ENCODE assay signal across 8 cellular contexts in the genomic region with DNA sequence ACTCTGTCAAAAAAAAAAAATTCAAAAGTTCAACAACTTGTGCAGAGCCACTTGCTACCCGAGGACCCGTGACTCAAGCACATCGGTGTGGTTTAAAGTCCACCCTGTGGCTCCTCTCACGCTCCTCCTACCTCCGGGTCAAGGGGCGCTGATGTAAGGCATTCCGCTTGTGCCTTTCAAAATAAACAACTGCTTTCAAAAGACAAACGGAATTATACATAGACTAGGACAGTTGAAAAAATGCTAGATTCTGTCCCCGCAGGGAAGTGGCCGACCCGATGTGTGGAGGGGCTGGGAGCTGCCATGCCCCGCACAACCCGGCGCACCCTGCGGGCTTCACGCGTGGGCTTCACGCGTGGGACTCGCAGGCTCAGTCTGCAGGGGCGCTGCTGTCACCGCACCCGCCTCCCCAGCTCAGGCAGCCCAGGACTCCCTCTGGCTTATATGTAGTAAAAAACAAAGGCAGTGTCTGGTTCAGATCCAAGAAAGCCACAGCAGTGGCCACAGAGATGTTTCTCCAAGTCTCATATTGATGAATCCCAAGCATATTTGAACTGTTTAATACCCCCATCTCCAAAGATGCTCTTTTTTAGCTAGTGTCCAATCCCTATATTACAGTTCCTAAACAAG.
DNase-seq lines count a peak whose midpoint lies in the region; ATAC-seq, FAIRE-seq and TF ChIP-seq lines count a peak whose summit lies in the region.

No MANE protein-coding gene starts in this region.

- intact Hi-C loops in kidney (cut with DNase I), result no loop called here

- H3K27ac ChIP-seq in ACC112 (ENCODE audit: low read depth, low read length) (no peak overlapping the region), SJSA1 (peak overlapping the region; percentile 61), kidney (ENCODE audit: low read depth in 2 of 2, low read length in 2 of 2) (peak overlapping the region; percentile 59 to 88)

- peak; percentile 80 to 89 for DNase-seq in SJSA1 (ENCODE audit: low read depth in 1 of 2, low spot score in 2 of 2)
- DNase-seq in kidney, result peak; percentile 77
- DNase-seq in type B pancreatic cell (ENCODE audit: extremely low spot score, unreplicated experiment), result no peak
- DNase-seq in KG1 (lab: John Stamatoyannopoulos, UW), result no peak
- no peak for DNase-seq in NCI-H1048 (lab: John Stamatoyannopoulos, UW)
- no peak for DNase-seq in mesenteric fat pad (ENCODE audit: low spot score)

- H3K4me1 Mint-ChIP-seq in type B pancreatic cell (ENCODE audit: unreplicated experiment), result peaks cover 21% of the 10 kb centered on the region

- H3K4me3 ChIP-seq in ACC112 (ENCODE audit: low read depth, low read length), result peak overlapping the region; percentile 60
- H3K4me3 ChIP-seq in SJSA1, result peak overlapping the region; percentile 30
- H3K4me3 ChIP-seq in kidney (ENCODE audit: low read length in 2 of 2), result peak overlapping the region; percentile 46 to 58

- no peaks in the 10 kb centered on the region for H3K9me3 Mint-ChIP-seq in type B pancreatic cell

- peak overlapping the region in 1 of 2 donors; percentile 57 for H3K9ac ChIP-seq in kidney (ENCODE audit: low read length in 2 of 2)

- H3K79me2 ChIP-seq in ACC112 (ENCODE audit: control insufficient read depth, insufficient read depth, low read length, unreplicated experiment), result no peaks in the 10 kb centered on the region

- H3K4me1 ChIP-seq in ACC112 (ENCODE audit: control insufficient read depth, insufficient read depth, low read length, unreplicated experiment) (no peaks in the 10 kb centered on the region), SJSA1 (replicated peaks) (peaks cover 25% of the 10 kb centered on the region), kidney (ENCODE audit: control insufficient read depth in 1 of 2, insufficient read depth in 1 of 2, low read depth in 1 of 2, low read length in 2 of 2) (peaks cover 0 to 3% of the 10 kb centered on the region in 2 donors)

- no peaks in the 10 kb centered on the region for H3K36me3 ChIP-seq in ACC112 (ENCODE audit: insufficient read depth, low read length)
- no peaks in the 10 kb centered on the region for H3K36me3 ChIP-seq in SJSA1
- no peaks in the 10 kb centered on the region for H3K36me3 ChIP-seq in kidney (ENCODE audit: control insufficient read depth in 1 of 2, insufficient read depth in 2 of 2, low read length in 2 of 2)

- H3K36me3 Mint-ChIP-seq in type B pancreatic cell, result no peaks in the 10 kb centered on the region

- no peak for FAIRE-seq in kidney (lab: Jason Lieb, UNC)

- H3K27me3 ChIP-seq in ACC112 (ENCODE audit: insufficient read depth, low read length), result no peaks in the 10 kb centered on the region
- no peaks in the 10 kb centered on the region for H3K27me3 ChIP-seq in SJSA1 (replicated peaks)

- TF ChIP-seq CTCF in kidney (IDR thresholded peaks at IDR 0.05; ENCODE audit: borderline replicate concordance, extremely low read depth, insufficient read depth) (no peak), type B pancreatic cell (conservative IDR thresholded peaks at IDR 0.05) (no peak)

- peak; percentile 15 for ATAC-seq in GM21529 (IDR thresholded peaks at IDR 0.05; ENCODE audit: unreplicated experiment)

- H3K4me3 Mint-ChIP-seq in type B pancreatic cell, result peak overlapping the region; percentile 80

- peaks cover 29% of the 10 kb centered on the region for H3K27me3 Mint-ChIP-seq in type B pancreatic cell

- no peak overlapping the region for H3K27ac Mint-ChIP-seq in type B pancreatic cell

- H3K9me3 ChIP-seq in SJSA1 (replicated peaks) (no peaks in the 10 kb centered on the region), kidney (ENCODE audit: control insufficient read depth in 1 of 2, low read length in 2 of 2) (no peaks in the 10 kb centered on the region)

- no peak overlapping the region for H2AFZ ChIP-seq in ACC112 (ENCODE audit: low read length, unreplicated experiment)

Comparison
In these comparisons a context has a peak if more than half of its experiments do, and no peak if none do; other contexts are left out.
1. DNase-seq: peak in SJSA1 (2 of 2) and kidney (single experiment); none in type B pancreatic cell (single experiment), KG1 (single experiment), NCI-H1048 (single experiment) and mesenteric fat pad (single experiment).
2. Peak in every context shown above with its lines, with median percentiles within 50 percentile points of each other: H3K4me3 ChIP-seq.